ENCODE assay signal across 28 cellular contexts in the genomic region with DNA sequence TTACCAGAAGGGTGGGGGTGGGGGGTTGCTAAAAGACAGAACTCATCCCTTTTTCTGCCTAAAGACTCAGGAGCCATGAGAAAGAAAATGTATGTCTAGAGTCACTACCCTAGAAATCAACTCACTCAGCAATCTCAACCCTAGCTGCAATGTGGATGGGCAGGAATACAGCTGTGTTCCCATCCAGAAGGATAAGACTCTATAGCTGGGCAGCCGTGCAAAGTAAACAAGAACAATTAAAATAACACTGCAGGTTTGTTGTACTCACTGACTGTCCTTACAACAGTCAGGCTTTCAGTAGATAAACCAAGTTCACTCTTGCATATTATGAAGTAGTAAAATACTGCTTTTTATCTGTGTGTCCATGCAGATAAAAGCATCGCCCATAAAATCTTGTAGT.
"Had no signal": no experiment of that assay in that cellular context is flagged by ENCODE, and none has a peak within 500 bp of the region (broad histone marks: within the 10 kb centered on the region; RNA-seq: fewer than 3 reads in every experiment).

No MANE protein-coding gene starts in this region.

- H3K4me1 ChIP-seq: colonic mucosa, foreskin keratinocyte, heart left ventricle, suprapubic skin, vagina had no signal

- H3K4me3 Mint-ChIP-seq: dendritic cell treated with granulocyte-macrophage colony-stimulating factor and Interleukin-4, amounts not matched to agents 40 ng/mL and 50 ng/mL, for 4 days; naive thymus-derived CD4-positive, alpha-beta T cell; nephron; stimulated activated naive CD8-positive, alpha-beta T cell treated with anti-CD3 and anti-CD28 coated beads, Interleukin-15, amount 100 ng/mL, for 72 hours had no signal

- H3K4me1 Mint-ChIP-seq: nephron; stimulated activated naive CD8-positive, alpha-beta T cell treated with anti-CD3 and anti-CD28 coated beads, Interleukin-15, amount 100 ng/mL, for 72 hours had no signal

- H3K36me3 ChIP-seq: colonic mucosa, ovary had no signal

- H3K27me3 ChIP-seq: colonic mucosa, esophagus muscularis mucosa, foreskin keratinocyte, gastroesophageal sphincter, heart left ventricle, hepatocyte, ovary, suprapubic skin, vagina had no signal

- H3K4me2 ChIP-seq: hepatocyte, smooth muscle cell had no signal

- H3K27ac ChIP-seq: colonic mucosa, foreskin keratinocyte, heart left ventricle, hepatocyte, ovary, suprapubic skin, vagina had no signal

- H3K9me3 Mint-ChIP-seq: dendritic cell treated with granulocyte-macrophage colony-stimulating factor and Interleukin-4, amounts not matched to agents 40 ng/mL and 50 ng/mL, for 4 days; naive thymus-derived CD4-positive, alpha-beta T cell; nephron; stimulated activated naive CD8-positive, alpha-beta T cell treated with anti-CD3 and anti-CD28 coated beads, Interleukin-15, amount 100 ng/mL, for 72 hours had no signal

- DNase-seq: colonic mucosa; effector memory CD4-positive, alpha-beta T cell; foreskin keratinocyte; heart left ventricle; islet precursor cell; kidney glomerular epithelial cell; mesendoderm; midbrain; naive thymus-derived CD4-positive, alpha-beta T cell; occipital lobe; ovary; retina; stimulated activated CD4-positive, alpha-beta T cell treated with anti-CD3 and anti-CD28 coated beads, Interleukin-12 subunit alpha, Interleukin-12 subunit beta, amount 100 ng/mL, for 4 hours; stimulated activated CD4-positive, alpha-beta T cell treated with anti-CD3 and anti-CD28 coated beads, Interleukin-1b, Interleukin-23, amount 100 ng/mL, for 48 hours; stimulated activated CD4-positive, alpha-beta T cell treated with anti-CD3 and anti-CD28 coated beads, Interleukin-4, amount 100 ng/mL, for 1 hour; stimulated activated CD8-positive, alpha-beta memory T cell treated with anti-CD3 and anti-CD28 coated beads, Interleukin-4, amount 100 ng/mL, for 48 hours; stimulated activated naive CD4-positive, alpha-beta T cell; stimulated activated naive CD8-positive, alpha-beta T cell treated with anti-CD3 and anti-CD28 coated beads, Interleukin-15, amount 100 ng/mL, for 72 hours; trophoblast cell had no signal

- H3K9me3 ChIP-seq: colonic mucosa, esophagus muscularis mucosa, gastroesophageal sphincter, heart left ventricle, ovary, suprapubic skin, vagina had no signal

- ATAC-seq: foreskin keratinocyte; gastroesophageal sphincter; naive thymus-derived CD4-positive, alpha-beta T cell; sciatic nerve; stimulated activated naive CD8-positive, alpha-beta T cell treated with anti-CD3 and anti-CD28 coated beads, Interleukin-15, amount 100 ng/mL, for 72 hours had no signal

- H2AFZ ChIP-seq: hepatocyte had no signal

- H3K4me3 ChIP-seq: colonic mucosa, esophagus muscularis mucosa, gastroesophageal sphincter, heart left ventricle, hepatocyte, ovary, smooth muscle cell, suprapubic skin, vagina had no signal

- H3K27ac Mint-ChIP-seq: dendritic cell treated with granulocyte-macrophage colony-stimulating factor and Interleukin-4, amounts not matched to agents 40 ng/mL and 50 ng/mL, for 4 days; stimulated activated naive CD8-positive, alpha-beta T cell treated with anti-CD3 and anti-CD28 coated beads, Interleukin-15, amount 100 ng/mL, for 72 hours had no signal

- H3K27me3 Mint-ChIP-seq: dendritic cell treated with granulocyte-macrophage colony-stimulating factor and Interleukin-4, amounts not matched to agents 40 ng/mL and 50 ng/mL, for 4 days; naive thymus-derived CD4-positive, alpha-beta T cell; stimulated activated naive CD8-positive, alpha-beta T cell treated with anti-CD3 and anti-CD28 coated beads, Interleukin-15, amount 100 ng/mL, for 72 hours had no signal

- H3K79me2 ChIP-seq: hepatocyte had no signal
